1 cellular context compared by ENCODE assay signal in the genomic region with DNA sequence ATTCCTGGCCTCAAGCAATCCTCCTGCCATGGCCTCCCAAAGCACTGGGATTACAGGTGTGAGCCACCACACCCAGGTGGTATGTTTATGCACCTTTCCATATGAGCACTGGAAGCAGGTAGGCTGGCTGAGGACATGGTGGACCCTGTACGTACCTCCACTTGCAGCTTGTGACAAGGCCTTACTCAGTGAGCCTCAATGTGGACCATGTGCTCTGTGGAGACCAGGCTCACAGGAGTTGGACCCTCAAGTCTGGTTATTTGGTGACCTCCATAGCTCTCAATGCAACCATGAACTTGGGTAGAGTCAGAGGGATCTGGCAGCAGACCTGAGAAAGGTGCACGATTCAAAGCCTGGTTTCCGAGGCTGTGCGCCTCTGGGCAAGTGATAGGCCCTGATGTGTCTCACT.
TF ChIP-seq lines count a peak whose summit lies in the region.

No MANE protein-coding gene starts in this region.

TF ChIP-seq in HEK293, 187 proteins besides CTCF, POLR2A, EP300 and RAD21:
- TF ChIP-seq ZNF426 (tag by site-specific recombination; IDR thresholded peaks at IDR 0.05): no peak
- TF ChIP-seq ZXDB (tag by site-specific recombination; IDR thresholded peaks at IDR 0.05): no peak
- TF ChIP-seq ZNF585B (tag by site-specific recombination; IDR thresholded peaks at IDR 0.05): no peak
- no peak for TF ChIP-seq KLF7 (tag by site-specific recombination; IDR thresholded peaks at IDR 0.05; ENCODE audit: borderline replicate concordance)
- no peak for TF ChIP-seq ZNF747 (tag by site-specific recombination; IDR thresholded peaks at IDR 0.05)
- no peak for TF ChIP-seq ZNF248 (tag by site-specific recombination; IDR thresholded peaks at IDR 0.05)
- peak; percentile 15; the same call in 1 of the 2 replicates for TF ChIP-seq ZNF391 (tag by site-specific recombination; IDR thresholded peaks at IDR 0.05; ENCODE audit: borderline replicate concordance, low read depth)
- TF ChIP-seq, protein P1, sequence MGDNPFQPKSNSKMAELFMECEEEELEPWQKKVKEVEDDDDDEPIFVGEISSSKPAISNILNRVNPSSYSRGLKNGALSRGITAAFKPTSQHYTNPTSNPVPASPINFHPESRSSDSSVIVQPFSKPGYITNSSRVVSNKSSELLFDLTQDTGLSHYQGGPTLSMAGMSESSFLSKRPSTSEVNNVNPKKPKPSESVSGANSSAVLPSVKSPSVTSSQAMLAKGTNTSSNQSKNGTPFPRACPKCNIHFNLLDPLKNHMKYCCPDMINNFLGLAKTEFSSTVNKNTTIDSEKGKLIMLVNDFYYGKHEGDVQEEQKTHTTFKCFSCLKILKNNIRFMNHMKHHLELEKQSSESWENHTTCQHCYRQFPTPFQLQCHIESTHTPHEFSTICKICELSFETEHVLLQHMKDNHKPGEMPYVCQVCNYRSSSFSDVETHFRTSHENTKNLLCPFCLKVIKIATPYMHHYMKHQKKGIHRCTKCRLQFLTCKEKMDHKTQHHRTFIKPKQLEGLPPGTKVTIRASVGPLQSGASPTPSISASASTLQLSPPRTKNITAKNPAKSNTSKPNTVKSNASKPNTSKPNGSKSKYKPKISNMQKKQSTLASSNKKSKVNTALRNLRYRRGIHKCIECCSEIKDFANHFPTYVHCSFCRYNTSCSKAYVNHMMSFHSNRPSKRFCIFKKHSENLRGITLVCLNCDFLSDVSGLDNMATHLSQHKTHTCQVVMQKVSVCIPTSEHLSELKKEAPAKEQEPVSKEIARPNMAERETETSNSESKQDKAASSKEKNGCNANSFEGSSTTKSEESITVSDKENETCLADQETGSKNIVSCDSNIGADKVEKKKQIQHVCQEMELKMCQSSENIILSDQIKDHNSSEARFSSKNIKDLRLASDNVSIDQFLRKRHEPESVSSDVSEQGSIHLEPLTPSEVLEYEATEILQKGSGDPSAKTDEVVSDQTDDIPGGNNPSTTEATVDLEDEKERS (tag by site-specific recombination; IDR thresholded peaks at IDR 0.05): peak; percentile 70; the same call in 1 of the 2 replicates
- no peak for TF ChIP-seq ZNF280C (tag by site-specific recombination; IDR thresholded peaks at IDR 0.05)
- peak; percentile 28; the same call in 1 of the 2 replicates for TF ChIP-seq TRIM28 (IDR thresholded peaks at IDR 0.05; ENCODE audit: borderline replicate concordance, low read length)
- no peak for TF ChIP-seq ZNF121 (tag by site-specific recombination; IDR thresholded peaks at IDR 0.05)
- no peak for TF ChIP-seq ZNF274 (IDR thresholded peaks at IDR 0.05; ENCODE audit: low read length)
- TF ChIP-seq ZNF274 (tag by site-specific recombination; IDR thresholded peaks at IDR 0.05; ENCODE audit: borderline replicate concordance): no peak
- TF ChIP-seq ZNF311 (tag by site-specific recombination; IDR thresholded peaks at IDR 0.05; ENCODE audit: borderline replicate concordance): no peak
- no peak for TF ChIP-seq MYNN (tag by site-specific recombination; IDR thresholded peaks at IDR 0.05; ENCODE audit: borderline replicate concordance)
- TF ChIP-seq ZNF366 (tag by site-specific recombination; conservative IDR thresholded peaks at IDR 0.05): no peak
- no peak for TF ChIP-seq ZNF223 (tag by site-specific recombination; IDR thresholded peaks at IDR 0.05)
- no peak for TF ChIP-seq ZNF23 (tag by site-specific recombination; IDR thresholded peaks at IDR 0.05; ENCODE audit: borderline replicate concordance)
- TF ChIP-seq ZNF776 (tag by site-specific recombination; IDR thresholded peaks at IDR 0.05; ENCODE audit: borderline replicate concordance): no peak
- no peak for TF ChIP-seq ZIC2 (tag by site-specific recombination; IDR thresholded peaks at IDR 0.05)
- TF ChIP-seq ZNF610 (tag by site-specific recombination; IDR thresholded peaks at IDR 0.05; ENCODE audit: borderline replicate concordance): no peak
- no peak for TF ChIP-seq KLF9 (tag by site-specific recombination; IDR thresholded peaks at IDR 0.05; ENCODE audit: low read depth)
- no peak for TF ChIP-seq ZNF335 (tag by site-specific recombination; conservative IDR thresholded peaks at IDR 0.05)
- no peak for TF ChIP-seq RBAK (tag by site-specific recombination; IDR thresholded peaks at IDR 0.05)
- TF ChIP-seq ZNF146 (tag by site-specific recombination; IDR thresholded peaks at IDR 0.05): no peak
- no peak for TF ChIP-seq ZNF785 (tag by site-specific recombination; IDR thresholded peaks at IDR 0.05)
- TF ChIP-seq ZNF211 (tag by site-specific recombination; IDR thresholded peaks at IDR 0.05; ENCODE audit: low read depth): no peak
- no peak for TF ChIP-seq KLF16 (tag by site-specific recombination; IDR thresholded peaks at IDR 0.05)
- TF ChIP-seq ZBTB17 (tag by site-specific recombination; IDR thresholded peaks at IDR 0.05): peak; percentile 30; the same call in 1 of the 2 replicates
